In genomic region chr12:54379401-54380201, GRCh38 we compare ENCODE assay signal across 8 cellular contexts. TPM values are rescaled to one million over a fixed set of nuclear protein-coding genes. Genes with fewer than 3 reads are reported as not detected.
DNase-seq lines count a peak whose midpoint lies in the region; ATAC-seq, FAIRE-seq and TF ChIP-seq lines count a peak whose summit lies in the region.

No MANE protein-coding gene starts in this region.

- H3K4me1 ChIP-seq in A549, result peaks cover 43% of the 10 kb centered on the region
- H3K4me1 ChIP-seq in effector memory CD4-positive, alpha-beta T cell (ENCODE audit: control insufficient read depth, insufficient read depth, low read length, poor library complexity, severe bottlenecking), result peaks cover 5% of the 10 kb centered on the region
- peaks cover 18% of the 10 kb centered on the region for H3K4me1 ChIP-seq in mesenchymal stem cell (ENCODE audit: control insufficient read depth, insufficient read depth, low read depth, low read length)

- H3K36me3 ChIP-seq in effector memory CD4-positive, alpha-beta T cell (ENCODE audit: control insufficient read depth, insufficient read depth, low read length), result no peaks in the 10 kb centered on the region
- H3K36me3 ChIP-seq in mesenchymal stem cell (ENCODE audit: control insufficient read depth in 1 of 2, insufficient read depth in 2 of 2, low read depth in 1 of 2, low read length in 2 of 2), result peaks cover 0 to 22% of the 10 kb centered on the region in 2 experiments

- no peak for TF ChIP-seq EP300 in A549 (IDR thresholded peaks at IDR 0.05)

- peak overlapping the region; percentile 82 for H3K9ac ChIP-seq in mesenchymal stem cell (ENCODE audit: low read length)

- H3K14ac ChIP-seq in mesenchymal stem cell (ENCODE audit: low read length in 2 of 2), result no peak overlapping the region

- CTCF ChIA-PET in A549 (lab: Yijun Ruan, JAX), result interaction anchor here (0.6 to 11.5 kb wide), 57 partner anchors 8 to 680 kb away, joined by 3 to 224 read pairs (median 6); partner anchors contain the start of genes COPZ1 and GPR84

- H3K4me3 ChIP-seq in A549 (peak overlapping the region; percentile 61), mesenchymal stem cell (ENCODE audit: insufficient read depth in 1 of 2, low read depth in 1 of 2, low read length in 2 of 2) (peak overlapping the region; percentile 61 to 78)
- H3K4me3 ChIP-seq in effector memory CD4-positive, alpha-beta T cell (ENCODE audit: insufficient read depth, low read depth, low read length, poor library complexity, severe bottlenecking), result peak overlapping the region; percentile 44

- peak overlapping the region; percentile 53 for H4K8ac ChIP-seq in mesenchymal stem cell (ENCODE audit: low read length)

- H2BK5ac ChIP-seq in mesenchymal stem cell (ENCODE audit: low read depth, low read length, poor library complexity, severe bottlenecking), result no peak overlapping the region

- TF ChIP-seq RAD21 in A549 (conservative IDR thresholded peaks at IDR 0.05 in 1 of 2, IDR thresholded peaks at IDR 0.05 in 1 of 2), result peak; percentile 94 to 96

- peak overlapping the region; percentile 63 for H2BK15ac ChIP-seq in mesenchymal stem cell (ENCODE audit: low read depth, poor library complexity, severe bottlenecking)

- POLR2A ChIA-PET in A549 (lab: Yijun Ruan, JAX), result interaction anchor here (0.9 to 1.1 kb wide), 4 partner anchors 9 to 54 kb away, joined by 3 to 10 read pairs (median 3); partner anchors contain the start of gene COPZ1

- H3K4ac ChIP-seq in mesenchymal stem cell (ENCODE audit: low read depth in 1 of 2, low read length in 2 of 2), result peak overlapping the region in 1 of 2 experiments; percentile 6

- H3K27ac ChIP-seq in A549 (peak overlapping the region; percentile 81 to 96), mesenchymal stem cell (ENCODE audit: low read length, poor library complexity, severe bottlenecking) (no peak overlapping the region)
- no peak overlapping the region for H3K27ac ChIP-seq in effector memory CD4-positive, alpha-beta T cell (ENCODE audit: insufficient read depth, low read length, poor library complexity, severe bottlenecking)

- H2BK120ac ChIP-seq in mesenchymal stem cell (ENCODE audit: low read depth, low read length), result no peak overlapping the region

- H2AFZ ChIP-seq in mesenchymal stem cell (ENCODE audit: low read depth, low read length), result peak overlapping the region; percentile 43

- TF ChIP-seq POLR2A in A549 (IDR thresholded peaks at IDR 0.05; ENCODE audit: low read length), result no peak

- H3K4me2 ChIP-seq in A549, result peak overlapping the region; percentile 99
- peak overlapping the region; percentile 78 for H3K4me2 ChIP-seq in mesenchymal stem cell (ENCODE audit: low read length, poor library complexity, severe bottlenecking)

- H3K27me3 ChIP-seq in effector memory CD4-positive, alpha-beta T cell (replicated peaks; ENCODE audit: control insufficient read depth, insufficient read depth, low read length, poor library complexity, severe bottlenecking), result no peaks in the 10 kb centered on the region
- no peaks in the 10 kb centered on the region for H3K27me3 ChIP-seq in mesenchymal stem cell (ENCODE audit: control insufficient read depth in 1 of 2, insufficient read depth in 1 of 2, low read length in 2 of 2)

- H3K18ac ChIP-seq in mesenchymal stem cell (ENCODE audit: low read depth in 1 of 2, low read length in 2 of 2), result peak overlapping the region; percentile 59 to 71

- no peak overlapping the region for H2AK5ac ChIP-seq in mesenchymal stem cell (ENCODE audit: low read length, severe bottlenecking)

- no peaks in the 10 kb centered on the region for H3K9me3 ChIP-seq in A549
- H3K9me3 ChIP-seq in effector memory CD4-positive, alpha-beta T cell (ENCODE audit: control insufficient read depth, low read length), result no peaks in the 10 kb centered on the region
- H3K9me3 ChIP-seq in mesenchymal stem cell (ENCODE audit: control insufficient read depth, low read length), result no peaks in the 10 kb centered on the region

- ATAC-seq in A549, result peak; percentile 74 to 91
- peak; percentile 82 for ATAC-seq in GM18907 (IDR thresholded peaks at IDR 0.05; ENCODE audit: unreplicated experiment)
- peak; percentile 77 for ATAC-seq in HG03439 (IDR thresholded peaks at IDR 0.05; ENCODE audit: unreplicated experiment)

- no peak overlapping the region for H3K23ac ChIP-seq in mesenchymal stem cell (ENCODE audit: low read length in 2 of 2)

- H2BK12ac ChIP-seq in mesenchymal stem cell (ENCODE audit: low read length in 2 of 2), result no peak overlapping the region

- no peak overlapping the region for H4K91ac ChIP-seq in mesenchymal stem cell (ENCODE audit: low read length)

- TF ChIP-seq CTCF in A549 (IDR thresholded peaks at IDR 0.05), result peak; percentile 100

- FAIRE-seq in A549 (lab: Jason Lieb, UNC), result no peak

- DNase-seq in A549 (ENCODE audit: low read depth in 1 of 2, low spot score in 1 of 2) (peak; percentile 92 to 96), NCI-H774 (lab: John Stamatoyannopoulos, UW) (peak; percentile 94), mesenchymal stem cell (peak; percentile 92)
- DNase-seq in activated CD8-positive, alpha-beta memory T cell treated with anti-CD3 and anti-CD28 coated beads for 4 hours (ENCODE audit: low read depth in 2 of 2), result peak; percentile 68 to 76
- peak; percentile 73 to 81 (median 76) for DNase-seq in effector memory CD4-positive, alpha-beta T cell
- peak; percentile 81 to 95 (median 81) for DNase-seq in stimulated activated CD4-positive, alpha-beta T cell treated with anti-CD3 and anti-CD28 coated beads, TNF-alpha, amount 100 ng/mL, for 48 hours (ENCODE audit: low read depth in 3 of 3)

- 9% methylated on average over 19 of the region's 19 CpGs for WGBS in A549 (ENCODE audit: missing lambda C conversion rate)
- 7% methylated on average over 17 of the region's 19 CpGs for WGBS in mesenchymal stem cell

- peaks cover 11% of the 10 kb centered on the region for H3K79me1 ChIP-seq in mesenchymal stem cell (replicated peaks; ENCODE audit: low read length, poor library complexity, severe bottlenecking)

TF ChIP-seq in A549, 52 proteins besides CTCF, POLR2A, EP300 and RAD21:
- TF ChIP-seq MAZ (IDR thresholded peaks at IDR 0.05; ENCODE audit: borderline replicate concordance, low read depth, low read length) (peak; percentile 67; the same call in 1 of the 2 replicates), BHLHE40 (IDR thresholded peaks at IDR 0.05; ENCODE audit: low read depth, low read length) (no peak), MAX (IDR thresholded peaks at IDR 0.05) (peak; percentile 66), SMC3 (IDR thresholded peaks at IDR 0.05) (peak; percentile 93), ATOH8 (CRISPR knock-in tag; IDR thresholded peaks at IDR 0.05; ENCODE audit: low read depth) (no peak), KDM5A (IDR thresholded peaks at IDR 0.05) (no peak), RFX5 (IDR thresholded peaks at IDR 0.05) (0 out of 2 replicates have a peak, but pooled peaks have one; percentile 15), MYC (IDR thresholded peaks at IDR 0.05; ENCODE audit: borderline replicate concordance, low read length) (peak; percentile 62; the same call in 1 of the 2 replicates), HOXA7 (CRISPR knock-in tag; IDR thresholded peaks at IDR 0.05) (no peak)

RNA-seq across cellular contexts. Expression of gene ZNF385A, which starts 4.9 kb away (rescaled TPM):
- 1.8 and 3.0 TPM in 2 replicates for polyA plus RNA-seq in A549 (2011; rRNA removed)
- polyA plus RNA-seq in A549 (2012; cell fraction: cytosol; rRNA removed), result 3.6 and 5.9 TPM in 2 replicates
- 3.9 and 4.4 TPM in 2 replicates for polyA plus RNA-seq in A549 (2012; cell fraction: nucleus; rRNA removed)
- 10.0 to 14.9 TPM (median 14.1 TPM) in 3 replicates for polyA plus RNA-seq in A549 (2017; fragmentation: RNase III; extraction: RNeasy Plus Mini Kit Qiagen cat#74134 plus additional on column Dnase treatment)
- 9.2 and 9.4 TPM in 2 replicates for polyA minus RNA-seq in A549 (2011; rRNA and poly(A)+ RNA removed)
- polyA plus RNA-seq in mesenchymal stem cell (2013, experiment 1 of 2), result 16.2 TPM
- polyA plus RNA-seq in mesenchymal stem cell (2013, experiment 2 of 2), result 17.1 TPM

RNA-seq across cellular contexts. Expression of gene GPR84, which starts 15.3 kb away (rescaled TPM):
- not detected in 2 replicates for polyA plus RNA-seq in A549 (2011; rRNA removed)
- polyA plus RNA-seq in A549 (2012; cell fraction: cytosol; rRNA removed), result 0.04 TPM in 1 of 2 replicates, not detected in the other
- polyA plus RNA-seq in A549 (2012; cell fraction: nucleus; rRNA removed), result 0.15 and 0.18 TPM in 2 replicates
- 0.04 TPM in 1 of 3 replicates, not detected in the others for polyA plus RNA-seq in A549 (2017; fragmentation: RNase III; extraction: RNeasy Plus Mini Kit Qiagen cat#74134 plus additional on column Dnase treatment)
- polyA minus RNA-seq in A549 (2011; rRNA and poly(A)+ RNA removed), result not detected in 2 replicates
- polyA plus RNA-seq in mesenchymal stem cell (2013, experiment 1 of 2), result not detected
- polyA plus RNA-seq in mesenchymal stem cell (2013, experiment 2 of 2), result not detected

RNA-seq across cellular contexts. Expression of gene ITGA5, which starts 39.5 kb away (rescaled TPM):
- polyA plus RNA-seq in A549 (2011; rRNA removed) (31.7 and 36.1 TPM in 2 replicates), A549 (2017; fragmentation: RNase III; extraction: RNeasy Plus Mini Kit Qiagen cat#74134 plus additional on column Dnase treatment) (21.5 to 30.0 TPM (median 27.2 TPM) in 3 replicates)
- 16.5 and 22.7 TPM in 2 replicates for polyA plus RNA-seq in A549 (2012; cell fraction: cytosol; rRNA removed)
- polyA plus RNA-seq in A549 (2012; cell fraction: nucleus; rRNA removed), result 49.4 and 51.0 TPM in 2 replicates
- 57.4 and 67.8 TPM in 2 replicates for polyA minus RNA-seq in A549 (2011; rRNA and poly(A)+ RNA removed)
- 248 TPM for polyA plus RNA-seq in mesenchymal stem cell (2013, experiment 1 of 2)
- polyA plus RNA-seq in mesenchymal stem cell (2013, experiment 2 of 2), result 244 TPM

RNA-seq across cellular contexts. Expression of gene COPZ1, which starts 54.7 kb away (rescaled TPM):
- polyA plus RNA-seq in A549 (2011; rRNA removed), result 590 and 613 TPM in 2 replicates
- polyA plus RNA-seq in A549 (2012; cell fraction: cytosol; rRNA removed), result 171 and 206 TPM in 2 replicates
- polyA plus RNA-seq in A549 (2012; cell fraction: nucleus; rRNA removed), result 62.3 and 114 TPM in 2 replicates
- 300 to 339 TPM (median 304 TPM) in 3 replicates for polyA plus RNA-seq in A549 (2017; fragmentation: RNase III; extraction: RNeasy Plus Mini Kit Qiagen cat#74134 plus additional on column Dnase treatment)
- polyA minus RNA-seq in A549 (2011; rRNA and poly(A)+ RNA removed), result 178 and 220 TPM in 2 replicates
- 182 TPM for polyA plus RNA-seq in mesenchymal stem cell (2013, experiment 1 of 2)
- 182 TPM for polyA plus RNA-seq in mesenchymal stem cell (2013, experiment 2 of 2)

Comparison
In these comparisons a context has a peak if more than half of its experiments do, and no peak if none do; other contexts are left out.
1. H3K27ac ChIP-seq: peak in A549 (2 of 2); none in effector memory CD4-positive, alpha-beta T cell (single experiment) and mesenchymal stem cell (single experiment).
2. Peak in every context shown above with its lines, with median percentiles within 50 percentile points of each other: ATAC-seq, DNase-seq and H3K4me3 ChIP-seq.